10 cellular contexts compared by ENCODE assay signal in genomic region chr19:45883881-45884681, GRCh38. TPM values are rescaled to one million over a fixed set of nuclear protein-coding genes. Genes with fewer than 3 reads are reported as not detected.
A peak's percentile ranks its signal among the peaks of the same experiment; 100 is the strongest.
DNase-seq lines count a peak whose midpoint lies in the region; ATAC-seq, FAIRE-seq and TF ChIP-seq lines count a peak whose summit lies in the region.
"Had no signal": no experiment of that assay in that cellular context is flagged by ENCODE, and none has a peak within 500 bp of the region (broad histone marks: within the 10 kb centered on the region; RNA-seq: fewer than 3 reads in every experiment).

No MANE protein-coding gene starts in this region.

- H3K36me3 ChIP-seq in CD4-positive, CD25-positive, alpha-beta regulatory T cell (ENCODE audit: control insufficient read depth, insufficient read depth, low read length) = no peaks in the 10 kb centered on the region
- H3K36me3 ChIP-seq in MG63 (peaks cover 18% of the 10 kb centered on the region), neuronal stem cell (replicated peaks in 1 of 2; ENCODE audit: control insufficient read depth in 2 of 2, insufficient read depth in 2 of 2, low read length in 2 of 2) (peaks cover 8 to 21% of the 10 kb centered on the region in 2 donors), brain microvascular endothelial cell (replicated peaks) (no peaks in the 10 kb centered on the region)

- H2BK5ac ChIP-seq in neuronal stem cell (ENCODE audit: low read length) = peak overlapping the region; percentile 24

- intact Hi-C loops in dorsolateral prefrontal cortex (cut with DNase I) = loop anchor here (5.0 kb wide), 2 partner anchors 113 to 992 kb away; partner anchors contain the start of genes CCDC61 (in 1 of the 2) and TOMM40 (in 1 of the 2)

- H3K4me2 ChIP-seq in neuronal stem cell (ENCODE audit: insufficient read depth, low read length, poor library complexity, severe bottlenecking) = no peak overlapping the region

- H3K27me3 Mint-ChIP-seq in CD4-positive, CD25-positive, alpha-beta regulatory T cell = peaks cover 10% of the 10 kb centered on the region

- no peak for FAIRE-seq in GM12891 (lab: Jason Lieb, UNC)
- FAIRE-seq: endometrium had no signal

- peaks cover 8% of the 10 kb centered on the region for H3K36me3 Mint-ChIP-seq in CD4-positive, CD25-positive, alpha-beta regulatory T cell

- H2AFZ ChIP-seq in neuronal stem cell (ENCODE audit: low read length) = no peak overlapping the region

- peaks cover 0 to 31% (median 20%) of the 10 kb centered on the region in 4 donors for H3K4me1 Mint-ChIP-seq in CD4-positive, CD25-positive, alpha-beta regulatory T cell

- H3K9ac ChIP-seq in neuronal stem cell (ENCODE audit: low read depth, low read length, poor library complexity) = no peak overlapping the region

- TF ChIP-seq POLR2A in GM12891 (IDR thresholded peaks at IDR 0.05; ENCODE audit: low read depth, low read length) = no peak

- WGBS in neuronal stem cell (ENCODE audit: extremely low coverage in 2 of 2, insufficient read length in 2 of 2, insufficient replicate concordance in 1 of 2), 2 donors = no CpG with 5 or more reads among the region's 57 CpGs

- peak overlapping the region; percentile 98 for H3K23ac ChIP-seq in neuronal stem cell (ENCODE audit: low read depth, low read length, poor library complexity)

- no peaks in the 10 kb centered on the region for H3K27me3 ChIP-seq in CD4-positive, CD25-positive, alpha-beta regulatory T cell (ENCODE audit: control insufficient read depth, insufficient read depth, low read length)
- H3K27me3 ChIP-seq in MG63 (no peaks in the 10 kb centered on the region), dorsolateral prefrontal cortex (no peaks in the 10 kb centered on the region), neuronal stem cell (ENCODE audit: control insufficient read depth in 3 of 3, insufficient read depth in 3 of 3, low read depth in 1 of 3, low read length in 3 of 3) (no peaks in the 10 kb centered on the region), brain microvascular endothelial cell (replicated peaks) (no peaks in the 10 kb centered on the region)

- H3K14ac ChIP-seq in neuronal stem cell (ENCODE audit: low read length) = no peak overlapping the region

- H3K18ac ChIP-seq in neuronal stem cell (ENCODE audit: low read length) = peak overlapping the region; percentile 17

- H3K9me3 Mint-ChIP-seq in CD4-positive, CD25-positive, alpha-beta regulatory T cell = no peaks in the 10 kb centered on the region

- peak overlapping the region; percentile 72 to 94 (median 85) for H3K4me3 Mint-ChIP-seq in CD4-positive, CD25-positive, alpha-beta regulatory T cell

- no peak overlapping the region for H2BK15ac ChIP-seq in neuronal stem cell (ENCODE audit: low read length)

- no peak overlapping the region for H3K4me3 ChIP-seq in CD4-positive, CD25-positive, alpha-beta regulatory T cell (ENCODE audit: low read depth, low read length)
- H3K4me3 ChIP-seq in MG63 (0 out of 2 replicates have a peak overlapping the region, but pooled peaks have one; percentile 7), dorsolateral prefrontal cortex (peak overlapping the region in 34 of 59 donors; percentile 3 to 97 (median 42)), neuronal stem cell (ENCODE audit: low read length in 2 of 2) (peak overlapping the region in 1 of 2 donors; percentile 2), brain microvascular endothelial cell (ENCODE audit: low read depth, low read length) (no peak overlapping the region)

- H3K79me1 ChIP-seq in neuronal stem cell (ENCODE audit: low read depth, low read length) = peaks cover 13% of the 10 kb centered on the region

- H3K9me3 ChIP-seq in CD4-positive, CD25-positive, alpha-beta regulatory T cell (ENCODE audit: control insufficient read depth in 2 of 2, low read length in 2 of 2) = no peaks in the 10 kb centered on the region
- no peaks in the 10 kb centered on the region for H3K9me3 ChIP-seq in MG63
- H3K9me3 ChIP-seq in neuronal stem cell (replicated peaks in 1 of 2; ENCODE audit: control insufficient read depth in 2 of 2, insufficient read depth in 1 of 2, low read depth in 1 of 2, low read length in 2 of 2) = peaks cover 0 to 4% of the 10 kb centered on the region in 2 donors

- H3K4me1 ChIP-seq in CD4-positive, CD25-positive, alpha-beta regulatory T cell (ENCODE audit: control insufficient read depth, insufficient read depth, low read length, poor library complexity, severe bottlenecking) = peaks cover 43% of the 10 kb centered on the region
- H3K4me1 ChIP-seq in neuronal stem cell (ENCODE audit: control insufficient read depth in 2 of 2, insufficient read depth in 1 of 2, low read depth in 1 of 2, low read length in 2 of 2) = peaks cover 8 to 18% of the 10 kb centered on the region in 2 donors

- peak overlapping the region; percentile 96 for H2AK5ac ChIP-seq in neuronal stem cell (ENCODE audit: low read depth, low read length)

- in situ Hi-C loops in brain microvascular endothelial cell (cut with HindIII; ENCODE audit: low pct_ligation_motif_present, low sequenced_read_pairs) = no loop called here

- H3K27ac ChIP-seq in CD4-positive, CD25-positive, alpha-beta regulatory T cell (ENCODE audit: insufficient read depth, low read length, poor library complexity, severe bottlenecking) = no peak overlapping the region
- no peak overlapping the region for H3K27ac ChIP-seq in dorsolateral prefrontal cortex
- no peak overlapping the region for H3K27ac ChIP-seq in neuronal stem cell (replicated peaks; ENCODE audit: low read length)
- no peak overlapping the region for H3K27ac ChIP-seq in brain microvascular endothelial cell

- H2BK12ac ChIP-seq in neuronal stem cell (ENCODE audit: low read length) = no peak overlapping the region

- H4K8ac ChIP-seq in neuronal stem cell (ENCODE audit: low read depth, low read length) = no peak overlapping the region

- TF ChIP-seq CTCF in dorsolateral prefrontal cortex (IDR thresholded peaks at IDR 0.05 in 54 of 56, conservative IDR thresholded peaks at IDR 0.05 in 2 of 56; ENCODE audit: low read depth in 1 of 56, partially characterized antibody in 56 of 56) (no peak), brain microvascular endothelial cell (IDR thresholded peaks at IDR 0.05; ENCODE audit: low read depth, low read length, missing control alignments) (no peak), GM20000 (IDR thresholded peaks at IDR 0.05; ENCODE audit: extremely low read depth, missing control alignments) (no peak)

- ATAC-seq in CD4-positive, CD25-positive, alpha-beta regulatory T cell (ENCODE audit: low read depth in 2 of 2) = no peak

- H3K27ac Mint-ChIP-seq in CD4-positive, CD25-positive, alpha-beta regulatory T cell = peak overlapping the region in 1 of 3 donors; percentile 36

- H3K4ac ChIP-seq in neuronal stem cell (ENCODE audit: low read length) = no peak overlapping the region

- no peak overlapping the region for H2BK120ac ChIP-seq in neuronal stem cell (ENCODE audit: low read depth, low read length)

- DNase-seq in CD4-positive, CD25-positive, alpha-beta regulatory T cell = no peak
- no peak for DNase-seq in MG63
- no peak for DNase-seq in dorsolateral prefrontal cortex
- no peak for DNase-seq in neuronal stem cell (ENCODE audit: low spot score)
- DNase-seq in GM12891 (ENCODE audit: insufficient read length, low spot score) = no peak
- DNase-seq in NK-92 (lab: John Stamatoyannopoulos, UW; ENCODE audit: unreplicated experiment) = no peak
- DNase-seq in brain microvascular endothelial cell = no peak
- DNase-seq in GM20000 (ENCODE audit: low spot score) = no peak

- no peak overlapping the region for H4K91ac ChIP-seq in neuronal stem cell (ENCODE audit: low read depth, low read length, poor library complexity)

TF ChIP-seq in GM12891, 5 proteins besides CTCF, POLR2A, EP300 and RAD21 (continues in another document):
- TF ChIP-seq POLR2AphosphoS5 (IDR thresholded peaks at IDR 0.05; ENCODE audit: low read depth, low read length) (no peak), PAX5 (IDR thresholded peaks at IDR 0.05; ENCODE audit: insufficient read depth, low read length, severe bottlenecking) (no peak)

RNA-seq across cellular contexts. Expression of gene IRF2BP1, which starts 1.9 kb away (rescaled TPM):
- 21.2 TPM for total RNA-seq in CD4-positive, CD25-positive, alpha-beta regulatory T cell
- polyA plus RNA-seq in CD4-positive, CD25-positive, alpha-beta regulatory T cell = 1 to 10 TPM; 4.5 to 6.4 (median 5.4) TPM
- 48.6 and 73.7 TPM in 2 replicates for total RNA-seq in MG63 (2014; rRNA removed; shearing (Covaris generic); ENCODE audit: low replicate concordance)
- total RNA-seq in dorsolateral prefrontal cortex = 10 to 100 TPM; 30.3 to 53.6 (median 40.7) TPM
- polyA plus RNA-seq in neuronal stem cell (2013, experiment 1 of 2) = 14.0 TPM
- 14.4 TPM for polyA plus RNA-seq in neuronal stem cell (2013, experiment 2 of 2)
- 3.9 TPM for polyA plus RNA-seq in GM12891 (2012; ENCODE audit: low read depth, missing spikeins)

RNA-seq across cellular contexts. Expression of gene MYPOP, which starts 18.3 kb away (rescaled TPM):
- total RNA-seq in CD4-positive, CD25-positive, alpha-beta regulatory T cell = 8.7 TPM
- under 1 TPM in 3 of 4 donors, not detected in 1; 0.17 to 0.44 (median 0.20) TPM for polyA plus RNA-seq in CD4-positive, CD25-positive, alpha-beta regulatory T cell
- total RNA-seq in MG63 (2014; rRNA removed; shearing (Covaris generic); ENCODE audit: low replicate concordance) = 0.20 and 0.79 TPM in 2 replicates
- 10 to 100 TPM; 17.2 to 46.3 (median 34.0) TPM for total RNA-seq in dorsolateral prefrontal cortex
- 11.4 TPM for polyA plus RNA-seq in neuronal stem cell (2013, experiment 1 of 2)
- 11.5 TPM for polyA plus RNA-seq in neuronal stem cell (2013, experiment 2 of 2)
- polyA plus RNA-seq in GM12891 (2012; ENCODE audit: low read depth, missing spikeins) = 3.3 TPM

RNA-seq across cellular contexts. Expression of gene FOXA3, which starts 20.0 kb away (rescaled TPM):
- not detected for total RNA-seq in CD4-positive, CD25-positive, alpha-beta regulatory T cell
- not detected for polyA plus RNA-seq in CD4-positive, CD25-positive, alpha-beta regulatory T cell
- total RNA-seq in MG63 (2014; rRNA removed; shearing (Covaris generic); ENCODE audit: low replicate concordance) = not detected in 2 replicates
- under 1 TPM in 2 of 120 experiments, not detected in 118; 0.30 to 0.32 TPM for total RNA-seq in dorsolateral prefrontal cortex
- 5.9 TPM for polyA plus RNA-seq in neuronal stem cell (2013, experiment 1 of 2)
- 5.6 TPM for polyA plus RNA-seq in neuronal stem cell (2013, experiment 2 of 2)
- 0.05 TPM for polyA plus RNA-seq in GM12891 (2012; ENCODE audit: low read depth, missing spikeins)

RNA-seq across cellular contexts. Expression of gene SYMPK, which starts 21.1 kb away (rescaled TPM):
- 87.6 TPM for total RNA-seq in CD4-positive, CD25-positive, alpha-beta regulatory T cell
- 10 to 100 TPM in 2 of 4 donors, 1 to 10 TPM in 2; 5.0 to 13.0 (median 8.6) TPM for polyA plus RNA-seq in CD4-positive, CD25-positive, alpha-beta regulatory T cell
- 59.4 and 70.7 TPM in 2 replicates for total RNA-seq in MG63 (2014; rRNA removed; shearing (Covaris generic); ENCODE audit: low replicate concordance)
- total RNA-seq in dorsolateral prefrontal cortex = 100 to 1,000 TPM in 17 of 120 experiments, 10 to 100 TPM in 103; 65.0 to 119 (median 87.1) TPM
- polyA plus RNA-seq in neuronal stem cell (2013, experiment 1 of 2) = 58.0 TPM
- polyA plus RNA-seq in neuronal stem cell (2013, experiment 2 of 2) = 59.5 TPM
- 51.0 TPM for polyA plus RNA-seq in GM12891 (2012; ENCODE audit: low read depth, missing spikeins)

RNA-seq across cellular contexts. Expression of gene NANOS2, which starts 30.5 kb away (rescaled TPM):
- not detected for total RNA-seq in CD4-positive, CD25-positive, alpha-beta regulatory T cell
- not detected for polyA plus RNA-seq in CD4-positive, CD25-positive, alpha-beta regulatory T cell
- not detected in 2 replicates for total RNA-seq in MG63 (2014; rRNA removed; shearing (Covaris generic); ENCODE audit: low replicate concordance)
- 1 to 10 TPM in 1 of 120 experiments, under 1 TPM in 15, not detected in 104; 0.28 to 1.7 (median 0.49) TPM for total RNA-seq in dorsolateral prefrontal cortex
- polyA plus RNA-seq in neuronal stem cell (2013, experiment 1 of 2) = 0.11 TPM
- polyA plus RNA-seq in neuronal stem cell (2013, experiment 2 of 2) = 0.12 TPM
- not detected for polyA plus RNA-seq in GM12891 (2012; ENCODE audit: low read depth, missing spikeins)
- total RNA-seq: lung microvascular endothelial cell had no signal

Comparison
In these comparisons a context has a peak if more than half of its experiments do, and no peak if none do; other contexts are left out.
1. H3K4me3 ChIP-seq: peak in MG63 (single experiment) and dorsolateral prefrontal cortex (34 of 59); none in CD4-positive, CD25-positive, alpha-beta regulatory T cell (single experiment) and brain microvascular endothelial cell (single experiment).